16 cellular contexts compared by ENCODE assay signal in the genomic region with DNA sequence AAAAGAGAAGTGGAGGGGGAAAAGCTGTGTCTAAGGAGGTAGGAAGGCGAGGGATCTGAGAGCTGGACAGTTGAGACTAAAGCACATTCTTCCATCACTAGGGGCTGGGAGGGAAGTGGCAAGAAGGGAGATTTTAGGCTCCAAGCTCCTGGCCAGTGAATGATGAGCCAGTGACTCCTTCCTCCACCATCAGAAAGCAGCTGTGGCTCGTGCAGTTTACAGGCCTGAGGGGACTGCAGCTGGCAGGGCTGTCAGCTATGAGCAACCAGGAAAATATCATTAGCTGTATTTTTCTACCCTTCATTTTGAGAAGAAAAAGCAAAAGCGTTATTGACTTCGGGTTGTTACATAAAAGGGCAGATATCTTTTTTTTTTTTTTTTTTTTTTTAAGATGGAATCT.
A peak's percentile ranks its signal among the peaks of the same experiment; 100 is the strongest.
DNase-seq lines count a peak whose midpoint lies in the region; ATAC-seq and TF ChIP-seq lines count a peak whose summit lies in the region.
"Had no signal": no experiment of that assay in that cellular context is flagged by ENCODE, and none has a peak within 500 bp of the region (broad histone marks: within the 10 kb centered on the region; RNA-seq: fewer than 3 reads in every experiment).

No MANE protein-coding gene starts in this region.

- DNase-seq in left ventricle myocardium superior (no peak), cardiac septum (ENCODE audit: low spot score) (no peak), RPMI7951 (ENCODE audit: low read depth) (peak; percentile 16), foreskin fibroblast (peak; percentile 1 to 18), Caco-2 (no peak), esophagus squamous epithelium (lab: John Stamatoyannopoulos, UW) (no peak)
- DNase-seq: AML-193; CD4-positive, alpha-beta T cell; DMS153; DMS79; GF-D8; HCEC 1CT had no signal

- TF ChIP-seq POLR2A in esophagus squamous epithelium (IDR thresholded peaks at IDR 0.05) = no peak

- intact Hi-C loops in left ventricle myocardium superior (cut with micrococcal nuclease) = no loop called here
- intact Hi-C loops in cardiac septum (cut with DNase I) = no loop called here
- intact Hi-C loops in Caco-2 (cut with micrococcal nuclease; ENCODE audit: unreplicated experiment) = no loop called here
- intact Hi-C loops in esophagus squamous epithelium (cut with DNase I) = no loop called here

- H3K27me3 ChIP-seq in subcutaneous abdominal adipose tissue (ENCODE audit: control insufficient read depth in 5 of 5, insufficient read depth in 4 of 5, low read length in 5 of 5) (no peaks in the 10 kb centered on the region), Caco-2 (replicated peaks; ENCODE audit: control insufficient read depth, insufficient read depth, low read length) (no peaks in the 10 kb centered on the region), esophagus squamous epithelium (no peaks in the 10 kb centered on the region)

- peak overlapping the region; percentile 9 for H3K27ac ChIP-seq in subcutaneous abdominal adipose tissue (ENCODE audit: low read depth, low read length)
- no peak overlapping the region for H3K27ac ChIP-seq in esophagus squamous epithelium
- H3K27ac ChIP-seq: C4-2B, HL-60 had no signal

- no TSS peak for BruUV-seq in Caco-2 (replicated peaks; lab: Mats Ljungman, UMichigan)

- POLR2A ChIA-PET in Caco-2 (lab: Charles Lee) = no interaction called here

- H3K36me3 ChIP-seq in subcutaneous abdominal adipose tissue (ENCODE audit: control insufficient read depth in 5 of 5, insufficient read depth in 5 of 5, low read length in 5 of 5) = no peaks in the 10 kb centered on the region
- no peaks in the 10 kb centered on the region for H3K36me3 ChIP-seq in Caco-2 (ENCODE audit: control insufficient read depth, insufficient read depth, low read length)
- no peaks in the 10 kb centered on the region for H3K36me3 ChIP-seq in esophagus squamous epithelium

- H3K9me3 ChIP-seq in subcutaneous abdominal adipose tissue (ENCODE audit: control insufficient read depth in 5 of 5, low read length in 5 of 5) = no peaks in the 10 kb centered on the region
- no peaks in the 10 kb centered on the region for H3K9me3 ChIP-seq in Caco-2
- no peaks in the 10 kb centered on the region for H3K9me3 ChIP-seq in esophagus squamous epithelium

- CTCF ChIA-PET in Caco-2 (lab: Charles Lee) = interaction anchor here (0.6 to 1.9 kb wide), 4 partner anchors 14 to 1487 kb away, joined by 3 to 6 read pairs (median 6); no protein-coding TSS in a partner anchor

- 60 to 63% methylated on average over 4 of the region's 4 CpGs for WGBS in esophagus squamous epithelium, 2 donors

- ATAC-seq in left ventricle myocardium superior = peak; percentile 50
- no peak for ATAC-seq in GM19328 (IDR thresholded peaks at IDR 0.05; ENCODE audit: unreplicated experiment)

- H3K4me1 ChIP-seq in subcutaneous abdominal adipose tissue (ENCODE audit: control insufficient read depth in 5 of 5, insufficient read depth in 5 of 5, low read length in 5 of 5) (peaks cover 0 to 6% (median 0%) of the 10 kb centered on the region in 5 donors), Caco-2 (peaks cover 8% of the 10 kb centered on the region; the same call in 1 of the 2 replicates), esophagus squamous epithelium (no peaks in the 10 kb centered on the region)

- no peaks in the 10 kb centered on the region for H3K4me1 Mint-ChIP-seq in Caco-2 (ENCODE audit: low read depth, unreplicated experiment)

- peaks cover 9% of the 10 kb centered on the region for H3K9me3 Mint-ChIP-seq in Caco-2 (ENCODE audit: unreplicated experiment)
- H3K9me3 Mint-ChIP-seq: CD4-positive, alpha-beta T cell had no signal

- TF ChIP-seq CTCF in foreskin fibroblast (IDR thresholded peaks at IDR 0.05; ENCODE audit: low read depth, low read length) (no peak), Caco-2 (IDR thresholded peaks at IDR 0.05; ENCODE audit: insufficient read depth in 1 of 2, low read depth in 1 of 2, low read length in 1 of 2, severe bottlenecking in 1 of 2, unreplicated experiment in 1 of 2) (no peak), esophagus squamous epithelium (IDR thresholded peaks at IDR 0.05) (no peak)

- H3K27me3 Mint-ChIP-seq in Caco-2 (ENCODE audit: insufficient read depth, unreplicated experiment) = peaks cover 4% of the 10 kb centered on the region

- H3K4me3 ChIP-seq in foreskin fibroblast (ENCODE audit: low read depth in 1 of 2, low read length in 2 of 2) (no peak overlapping the region), subcutaneous abdominal adipose tissue (ENCODE audit: low read depth in 1 of 5, low read length in 5 of 5) (no peak overlapping the region), Caco-2 (ENCODE audit: low read depth, low read length) (no peak overlapping the region), esophagus squamous epithelium (no peak overlapping the region)

- no peak overlapping the region for H3K27ac Mint-ChIP-seq in Caco-2 (ENCODE audit: unreplicated experiment)
- H3K27ac Mint-ChIP-seq: CD4-positive, alpha-beta T cell had no signal

- H3K4me3 Mint-ChIP-seq in Caco-2 (ENCODE audit: unreplicated experiment) = no peak overlapping the region
- H3K4me3 Mint-ChIP-seq: CD4-positive, alpha-beta T cell had no signal

- no peaks in the 10 kb centered on the region for H3K36me3 Mint-ChIP-seq in Caco-2 (ENCODE audit: insufficient read depth, unreplicated experiment)

- no peak overlapping the region for H3K9ac ChIP-seq in subcutaneous abdominal adipose tissue (ENCODE audit: low read length in 5 of 5)

Comparison
In these comparisons a context has a peak if more than half of its experiments do, and no peak if none do; other contexts are left out.
1. DNase-seq: peak in RPMI7951 (single experiment) and foreskin fibroblast (2 of 2); none in left ventricle myocardium superior (single experiment), cardiac septum (single experiment), Caco-2 (0 of 2) and esophagus squamous epithelium (single experiment).